8 cellular contexts compared by ENCODE assay signal in the genomic region with DNA sequence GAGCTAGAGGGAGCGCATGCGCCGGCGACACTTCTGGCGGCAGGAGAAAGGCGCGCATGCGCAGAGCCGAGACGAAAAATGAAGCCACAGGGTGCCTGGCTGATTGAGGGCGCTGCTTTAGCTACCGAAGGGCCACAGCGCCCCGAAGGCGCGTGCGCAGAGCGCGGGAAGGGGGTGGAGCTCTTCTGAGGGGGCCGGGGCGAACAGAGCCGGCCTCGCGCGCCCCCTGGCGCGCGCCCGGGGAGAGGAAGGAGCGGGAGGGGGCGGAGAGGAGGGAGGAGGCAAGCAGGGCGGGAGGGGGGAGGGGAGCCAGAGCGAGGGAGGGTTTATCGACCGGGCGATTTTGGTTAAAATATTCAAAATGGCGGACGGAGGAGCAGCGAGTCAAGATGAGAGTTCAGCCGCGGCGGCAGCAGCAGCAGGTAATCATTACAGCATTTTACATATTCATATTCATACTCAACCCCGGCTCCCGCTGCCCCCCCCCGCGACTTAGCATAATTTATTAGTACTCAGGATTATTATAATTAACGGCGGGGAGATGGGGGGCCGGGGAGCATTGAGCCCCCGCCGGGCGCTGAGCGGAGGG. TPM values are rescaled to one million over a fixed set of nuclear protein-coding genes. Genes with fewer than 3 reads are reported as not detected.
DNase-seq lines count a peak whose midpoint lies in the region; ATAC-seq, FAIRE-seq and TF ChIP-seq lines count a peak whose summit lies in the region.

A gene (plus strand): TSS at position 350 of the 589 bp plus-strand sequence. CDS start 12 bp downstream, at position 362.

- peak; percentile 85 for DNase-seq in BJ (ENCODE audit: low read depth)
- peak; percentile 75 for DNase-seq in GM19239 (ENCODE audit: insufficient read length, low spot score)
- peak; percentile 95 to 97 for DNase-seq in NCI-H524 (lab: John Stamatoyannopoulos, UW)
- peak; percentile 99 for DNase-seq in activated CD4-positive, alpha-beta T cell treated with anti-CD3 and anti-CD28 coated beads for 4 hours
- DNase-seq in kidney tubule cell (ENCODE audit: low spot score) = peak; percentile 98
- peak; percentile 96 to 98 (median 97) for DNase-seq in stimulated activated CD4-positive, alpha-beta T cell treated with anti-CD3 and anti-CD28 coated beads, Interleukin-1b, Interleukin-23, amount 100 ng/mL, for 24 hours (ENCODE audit: low read depth in 4 of 4, low spot score in 1 of 4)

- TF ChIP-seq CTCF in BJ (IDR thresholded peaks at IDR 0.05; ENCODE audit: insufficient read depth, low read depth, low read length) = peak; percentile 81

- CTCF ChIA-PET in BJ (lab: Yijun Ruan, JAX) = interaction anchor here (0.6 to 1.7 kb wide), 7 partner anchors 11 to 335 kb away, joined by 3 to 6 read pairs (median 3); no protein-coding TSS in a partner anchor

- H3K4me3 ChIP-seq in BJ (ENCODE audit: low read depth, low read length) = peak within 1 kb of the TSS; percentile 93

- FAIRE-seq in GM19239 (lab: Jason Lieb, UNC) = peak; percentile 98

- POLR2A ChIA-PET in BJ (lab: Charles Lee) = interaction anchor here (0.6 kb wide), 3 partner anchors 25 to 1973 kb away, joined by 4 to 11 read pairs (median 4); no protein-coding TSS in a partner anchor

- H3K27me3 ChIP-seq in BJ (ENCODE audit: control insufficient read depth, insufficient read depth, low read length) = no peaks in the 10 kb centered on the region

- H3K27ac ChIP-seq in cingulate gyrus (ENCODE audit: low read depth, low read length) = peak within 1 kb of the TSS; percentile 89

- ATAC-seq in HG03457 (IDR thresholded peaks at IDR 0.05; ENCODE audit: unreplicated experiment) = peak; percentile 51

- no peaks in the 10 kb centered on the region for H3K36me3 ChIP-seq in BJ (ENCODE audit: control insufficient read depth, insufficient read depth, low read length)

RNA-seq across cellular contexts. Expression of the gene that starts here (rescaled TPM):
- polyA plus RNA-seq in BJ (2011; rRNA removed) = 3.9 and 4.6 TPM in 2 replicates
- 7.5 and 13.4 TPM in 2 replicates for polyA minus RNA-seq in BJ (2011; rRNA and poly(A)+ RNA removed)

Comparison
In these comparisons a context has a peak if more than half of its experiments do, and no peak if none do; other contexts are left out.
1. Peak in every context shown above with its lines: DNase-seq, ATAC-seq, H3K4me3 ChIP-seq and H3K27ac ChIP-seq.